Comparison of ENCODE assay signal across 9 cellular contexts in genomic region chr11:73950869-73951710, GRCh38. TPM values are rescaled to one million over a fixed set of nuclear protein-coding genes. Genes with fewer than 3 reads are reported as not detected.
DNase-seq lines count a peak whose midpoint lies in the region; ATAC-seq and TF ChIP-seq lines count a peak whose summit lies in the region.
"Had no signal": no experiment of that assay in that cellular context is flagged by ENCODE, and none has a peak within 500 bp of the region (broad histone marks: within the 10 kb centered on the region; RNA-seq: fewer than 3 reads in every experiment).

TSS of gene DNAJB13 (plus strand) at chr11:73951026. CDS start at chr11:73951070, 44 bp downstream.

- peaks cover 11% of the 10 kb centered on the region; the same call in 1 of the 2 replicates for H3K9me3 ChIP-seq in NT2/D1 (ENCODE audit: insufficient read depth, low read length)
- peaks cover 2 to 3% of the 10 kb centered on the region in 2 donors for H3K9me3 ChIP-seq in neuronal stem cell (replicated peaks in 1 of 2; ENCODE audit: control insufficient read depth in 2 of 2, insufficient read depth in 1 of 2, low read depth in 1 of 2, low read length in 2 of 2)

- DNase-seq in Calu3 (peak; percentile 65), NT2/D1 (ENCODE audit: low read depth, low spot score) (peak; percentile 57), endothelial cell (ENCODE audit: low spot score) (peak; percentile 67), neuronal stem cell (ENCODE audit: low spot score) (peak; percentile 76)
- no peak for DNase-seq in effector CD8-positive, alpha-beta T cell (lab: John Stamatoyannopoulos, UW)
- DNase-seq in stimulated activated CD4-positive, alpha-beta T cell treated with anti-CD3 and anti-CD28 coated beads, Interleukin-15, amount 100 ng/mL, for 24 hours, result no peak

- H3K36me3 Mint-ChIP-seq in Calu3 (ENCODE audit: insufficient read depth, unreplicated experiment) (peaks cover 10% of the 10 kb centered on the region), endothelial cell (ENCODE audit: low read depth, unreplicated experiment) (no peaks in the 10 kb centered on the region)

- WGBS in neuronal stem cell (ENCODE audit: extremely low coverage in 2 of 2, insufficient read length in 2 of 2, insufficient replicate concordance in 1 of 2), 2 donors, result no CpG with 5 or more reads among the region's 12 CpGs

- TF ChIP-seq CTCF in Calu3 (IDR thresholded peaks at IDR 0.05; ENCODE audit: unreplicated experiment) (no peak), endothelial cell (IDR thresholded peaks at IDR 0.05; ENCODE audit: unreplicated experiment) (no peak)

- peak within 1 kb of the TSS; percentile 60 for H2AFZ ChIP-seq in neuronal stem cell (ENCODE audit: low read length)

- H3K4me1 ChIP-seq in NT2/D1 (ENCODE audit: insufficient read depth, insufficient read length), result no peaks in the 10 kb centered on the region
- H3K4me1 ChIP-seq in neuronal stem cell (ENCODE audit: control insufficient read depth in 2 of 2, insufficient read depth in 1 of 2, low read depth in 1 of 2, low read length in 2 of 2), result peaks cover 1 to 5% of the 10 kb centered on the region in 2 donors

- H4K8ac ChIP-seq in neuronal stem cell (ENCODE audit: low read depth, low read length), result no peak within 1 kb of the TSS

- no peak within 1 kb of the TSS for H2BK5ac ChIP-seq in neuronal stem cell (ENCODE audit: low read length)

- ATAC-seq in GM18873 (IDR thresholded peaks at IDR 0.05; ENCODE audit: low FRiP score, unreplicated experiment) (peak; percentile 87), HG03095 (IDR thresholded peaks at IDR 0.05; ENCODE audit: unreplicated experiment) (peak; percentile 95)

- peak within 1 kb of the TSS; percentile 24 for H3K27ac Mint-ChIP-seq in Calu3 (ENCODE audit: unreplicated experiment)
- H3K27ac Mint-ChIP-seq in endothelial cell (ENCODE audit: unreplicated experiment), result peak within 1 kb of the TSS; percentile 13

- CTCF ChIA-PET in Calu3 (lab: Charles Lee), result interaction anchor here (1.5 kb wide), 1 partner anchor 20 kb away, joined by 3 read pairs; no protein-coding TSS in a partner anchor

- no peak within 1 kb of the TSS for H3K27ac ChIP-seq in neuronal stem cell (replicated peaks; ENCODE audit: low read length)

- H2BK12ac ChIP-seq in neuronal stem cell (ENCODE audit: low read length), result no peak within 1 kb of the TSS

- no peak within 1 kb of the TSS for H3K14ac ChIP-seq in neuronal stem cell (ENCODE audit: low read length)

- H3K4me1 Mint-ChIP-seq in Calu3 (ENCODE audit: low read depth, unreplicated experiment) (peaks cover 32% of the 10 kb centered on the region), endothelial cell (ENCODE audit: unreplicated experiment) (peaks cover under 1% of the 10 kb centered on the region)

- H4K91ac ChIP-seq in neuronal stem cell (ENCODE audit: low read depth, low read length, poor library complexity), result no peak within 1 kb of the TSS

- intact Hi-C loops in Calu3 (cut with micrococcal nuclease; ENCODE audit: unreplicated experiment), result loop anchor here (1.0 kb wide), 1 partner anchor 18 kb away; no protein-coding TSS in a partner anchor

- no TSS peak for BruUV-seq in Calu3 (replicated peaks; lab: Mats Ljungman, UMichigan)

- peaks cover 3% of the 10 kb centered on the region for H3K9me3 Mint-ChIP-seq in Calu3 (ENCODE audit: low read depth, unreplicated experiment)
- H3K9me3 Mint-ChIP-seq in endothelial cell (ENCODE audit: unreplicated experiment), result no peaks in the 10 kb centered on the region

- H3K4me3 ChIP-seq in NT2/D1 (ENCODE audit: insufficient read length, low read depth) (no peak within 1 kb of the TSS), neuronal stem cell (ENCODE audit: low read length in 2 of 2) (no peak within 1 kb of the TSS)

- H3K36me3 ChIP-seq in NT2/D1 (ENCODE audit: insufficient read depth, insufficient read length, low read length) (no peaks in the 10 kb centered on the region), neuronal stem cell (replicated peaks in 1 of 2; ENCODE audit: control insufficient read depth in 2 of 2, insufficient read depth in 2 of 2, low read length in 2 of 2) (peaks cover 0 to 1% of the 10 kb centered on the region in 2 donors)

- no peak within 1 kb of the TSS for H3K9ac ChIP-seq in NT2/D1 (ENCODE audit: insufficient read length, low read depth)
- no peak within 1 kb of the TSS for H3K9ac ChIP-seq in neuronal stem cell (ENCODE audit: low read depth, low read length, poor library complexity)

- no peak within 1 kb of the TSS for H3K4ac ChIP-seq in neuronal stem cell (ENCODE audit: low read length)

- no peak within 1 kb of the TSS for H3K18ac ChIP-seq in neuronal stem cell (ENCODE audit: low read length)

- no peak within 1 kb of the TSS for H3K23ac ChIP-seq in neuronal stem cell (ENCODE audit: low read depth, low read length, poor library complexity)

- H3K79me1 ChIP-seq in neuronal stem cell (ENCODE audit: low read depth, low read length), result no peaks in the 10 kb centered on the region

- no peak within 1 kb of the TSS for H3K4me2 ChIP-seq in neuronal stem cell (ENCODE audit: insufficient read depth, low read length, poor library complexity, severe bottlenecking)

- H3K27me3 Mint-ChIP-seq in Calu3 (ENCODE audit: unreplicated experiment) (no peaks in the 10 kb centered on the region), endothelial cell (ENCODE audit: unreplicated experiment) (peaks cover under 1% of the 10 kb centered on the region)
- H3K27me3 Mint-ChIP-seq: brain had no signal

- H2AK5ac ChIP-seq in neuronal stem cell (ENCODE audit: low read depth, low read length), result no peak within 1 kb of the TSS

- no peaks in the 10 kb centered on the region for H3K27me3 ChIP-seq in NT2/D1 (ENCODE audit: insufficient read depth, insufficient read length)
- no peaks in the 10 kb centered on the region for H3K27me3 ChIP-seq in neuronal stem cell (ENCODE audit: control insufficient read depth in 3 of 3, insufficient read depth in 3 of 3, low read depth in 1 of 3, low read length in 3 of 3)

- no peak within 1 kb of the TSS for H2BK120ac ChIP-seq in neuronal stem cell (ENCODE audit: low read depth, low read length)

- H3K4me3 Mint-ChIP-seq in Calu3 (ENCODE audit: low read depth, unreplicated experiment) (no peak within 1 kb of the TSS), endothelial cell (ENCODE audit: unreplicated experiment) (no peak within 1 kb of the TSS)

- H2BK15ac ChIP-seq in neuronal stem cell (ENCODE audit: low read length), result no peak within 1 kb of the TSS

RNA-seq across cellular contexts. Expression of gene DNAJB13, which starts in this region (rescaled TPM):
- 0.50 and 1.1 TPM in 2 replicates for total RNA-seq in Calu3 (2022)
- 0.36 TPM for total RNA-seq in endothelial cell (ENCODE audit: unreplicated experiment)
- 0.26 TPM for polyA plus RNA-seq in neuronal stem cell (2013, experiment 1 of 2)
- 0.24 TPM for polyA plus RNA-seq in neuronal stem cell (2013, experiment 2 of 2)

Comparison
In these comparisons a context has a peak if more than half of its experiments do, and no peak if none do; other contexts are left out.
1. Peak in DNase-seq in endothelial cell; RNA of the gene not detected or under 1 TPM.
2. DNase-seq: peak in Calu3 (single experiment), NT2/D1 (single experiment) and neuronal stem cell (single experiment); none in effector CD8-positive, alpha-beta T cell (single experiment) and stimulated activated CD4-positive, alpha-beta T cell treated with anti-CD3 and anti-CD28 coated beads, Interleukin-15, amount 100 ng/mL, for 24 hours (single experiment).